ENCODE assay signal across 12 cellular contexts in genomic region chr16:26795184-26795583, GRCh38.
DNase-seq lines count a peak whose midpoint lies in the region; ATAC-seq and TF ChIP-seq lines count a peak whose summit lies in the region.
"Had no signal": no experiment of that assay in that cellular context is flagged by ENCODE, and none has a peak within 500 bp of the region (broad histone marks: within the 10 kb centered on the region; RNA-seq: fewer than 3 reads in every experiment).

No MANE protein-coding gene starts in this region.

- no peak overlapping the region for H3K27ac Mint-ChIP-seq in GM23338
- no peak overlapping the region for H3K27ac Mint-ChIP-seq in activated CD8-positive, alpha-beta T cell treated with anti-CD3 and anti-CD28 coated beads for 36 hours
- H3K27ac Mint-ChIP-seq: memory B cell had no signal

- H3K36me3 ChIP-seq in GM23338 (ENCODE audit: insufficient read depth) (no peaks in the 10 kb centered on the region), PC-9 (ENCODE audit: low read depth) (no peaks in the 10 kb centered on the region), BE2C (no peaks in the 10 kb centered on the region)

- H3K9me3 Mint-ChIP-seq in GM23338, result peaks cover 83% of the 10 kb centered on the region
- no peaks in the 10 kb centered on the region for H3K9me3 Mint-ChIP-seq in activated CD8-positive, alpha-beta T cell treated with anti-CD3 and anti-CD28 coated beads for 36 hours

- POLR2A ChIA-PET in activated CD8-positive, alpha-beta T cell treated with anti-CD3 and anti-CD28 coated beads for 36 hours (lab: Charles Lee), result interaction anchor here (0.6 kb wide), 1 partner anchor 96 kb away, joined by 3 read pairs; no protein-coding TSS in a partner anchor
- POLR2A ChIA-PET in PC-9 (lab: Charles Lee; ENCODE audit: unreplicated experiment), result no interaction called here

- no peaks in the 10 kb centered on the region for H3K9me2 ChIP-seq in GM23338 (ENCODE audit: insufficient read depth)
- H3K9me2 ChIP-seq in PC-9 (ENCODE audit: insufficient read depth), result no peaks in the 10 kb centered on the region

- DNase-seq in COLO668 (lab: John Stamatoyannopoulos, UW; ENCODE audit: unreplicated experiment), result peak; percentile 3
- DNase-seq in GM23338 (ENCODE audit: low spot score), result peak; percentile 29
- peak; percentile 54 for DNase-seq in activated CD8-positive, alpha-beta T cell treated with anti-CD3 and anti-CD28 coated beads for 36 hours
- peak; percentile 12 for DNase-seq in kidney tubule cell (ENCODE audit: low spot score)
- no peak for DNase-seq in NCI-H128 (lab: John Stamatoyannopoulos, UW; ENCODE audit: unreplicated experiment)
- DNase-seq in PC-9, result no peak
- DNase-seq in BE2C, result no peak
- DNase-seq: DMS 273 treated with DMSO at 0.1 percent for 48 hours, IMR-90 had no signal

- H4K20me1 ChIP-seq in GM23338 (replicated peaks; ENCODE audit: insufficient read depth) (no peaks in the 10 kb centered on the region), PC-9 (ENCODE audit: insufficient read depth) (no peaks in the 10 kb centered on the region)

- H2AFZ ChIP-seq in GM23338, result no peak overlapping the region
- no peak overlapping the region for H2AFZ ChIP-seq in PC-9

- H3K27ac ChIP-seq in GM23338 (ENCODE audit: low read depth) (no peak overlapping the region), PC-9 (no peak overlapping the region)
- H3K27ac ChIP-seq: skin epidermis had no signal

- intact Hi-C loops in activated CD8-positive, alpha-beta T cell treated with anti-CD3 and anti-CD28 coated beads for 36 hours (cut with micrococcal nuclease), result no loop called here
- intact Hi-C loops in PC-9 (cut with micrococcal nuclease; ENCODE audit: unreplicated experiment), result no loop called here

- H3K4me1 Mint-ChIP-seq in GM23338, result no peaks in the 10 kb centered on the region
- H3K4me1 Mint-ChIP-seq in activated CD8-positive, alpha-beta T cell treated with anti-CD3 and anti-CD28 coated beads for 36 hours (ENCODE audit: low read depth), result no peaks in the 10 kb centered on the region
- H3K4me1 Mint-ChIP-seq: memory B cell had no signal

- peak; percentile 48; the same call in 1 of the 3 replicates for ATAC-seq in GM23338
- ATAC-seq in activated CD8-positive, alpha-beta T cell treated with anti-CD3 and anti-CD28 coated beads for 36 hours, result peak; percentile 69
- ATAC-seq: Panc1 had no signal

- no TSS peak for BruUV-seq in PC-9 (replicated peaks; lab: Mats Ljungman, UMichigan)

- H3K27me3 Mint-ChIP-seq in GM23338 (ENCODE audit: insufficient read depth, low read depth, poor library complexity), result peaks cover 14% of the 10 kb centered on the region
- H3K27me3 Mint-ChIP-seq in activated CD8-positive, alpha-beta T cell treated with anti-CD3 and anti-CD28 coated beads for 36 hours, result peaks cover 27% of the 10 kb centered on the region

- H3K9me3 ChIP-seq in PC-9 (ENCODE audit: insufficient read depth, low read depth) (no peaks in the 10 kb centered on the region), BE2C (no peaks in the 10 kb centered on the region)

- TF ChIP-seq CTCF in GM23338 (conservative IDR thresholded peaks at IDR 0.05; ENCODE audit: low read depth in 2 of 2), result peak; percentile 35 to 42
- TF ChIP-seq CTCF in activated CD8-positive, alpha-beta T cell treated with anti-CD3 and anti-CD28 coated beads for 36 hours (IDR thresholded peaks at IDR 0.05), result peak; percentile 58
- TF ChIP-seq CTCF in PC-9 (conservative IDR thresholded peaks at IDR 0.05), result no peak
- TF ChIP-seq CTCF in BE2C (IDR thresholded peaks at IDR 0.05; ENCODE audit: low read depth, low read length), result no peak

- no peaks in the 10 kb centered on the region for H3K4me1 ChIP-seq in GM23338 (ENCODE audit: insufficient read depth)
- H3K4me1 ChIP-seq in PC-9 (replicated peaks; ENCODE audit: insufficient read depth), result no peaks in the 10 kb centered on the region
- no peaks in the 10 kb centered on the region for H3K4me1 ChIP-seq in BE2C

- H3K27me3 ChIP-seq in GM23338 (ENCODE audit: insufficient read depth) (no peaks in the 10 kb centered on the region), PC-9 (ENCODE audit: insufficient read depth, low read depth) (peaks cover 30% of the 10 kb centered on the region), BE2C (no peaks in the 10 kb centered on the region)

- no peak overlapping the region for H3K4me3 ChIP-seq in GM23338
- no peak overlapping the region for H3K4me3 ChIP-seq in PC-9
- no peak overlapping the region for H3K4me3 ChIP-seq in BE2C (ENCODE audit: low read depth, low read length)
- H3K4me3 ChIP-seq: skin epidermis had no signal

- H3K36me3 Mint-ChIP-seq in GM23338 (ENCODE audit: low read depth), result peaks cover 14% of the 10 kb centered on the region
- no peaks in the 10 kb centered on the region for H3K36me3 Mint-ChIP-seq in activated CD8-positive, alpha-beta T cell treated with anti-CD3 and anti-CD28 coated beads for 36 hours (ENCODE audit: low read depth)
- H3K36me3 Mint-ChIP-seq: memory B cell had no signal

- H3K4me2 ChIP-seq in GM23338 (no peak overlapping the region), PC-9 (no peak overlapping the region)

- CTCF ChIA-PET in activated CD8-positive, alpha-beta T cell treated with anti-CD3 and anti-CD28 coated beads for 36 hours (lab: Charles Lee), result interaction anchor here (0.9 to 1.5 kb wide), 4 partner anchors 149 to 341 kb away, joined by 3 read pairs; no protein-coding TSS in a partner anchor
- CTCF ChIA-PET in PC-9 (lab: Charles Lee), result no interaction called here

- H3K79me2 ChIP-seq in GM23338 (replicated peaks; ENCODE audit: insufficient read depth) (no peaks in the 10 kb centered on the region), PC-9 (ENCODE audit: low read depth) (no peaks in the 10 kb centered on the region)

- H3F3A ChIP-seq in GM23338 (replicated peaks; ENCODE audit: low read depth) (no peaks in the 10 kb centered on the region), PC-9 (ENCODE audit: insufficient read depth, low read depth) (no peaks in the 10 kb centered on the region)

- no peak overlapping the region for H3K4me3 Mint-ChIP-seq in GM23338
- no peak overlapping the region for H3K4me3 Mint-ChIP-seq in activated CD8-positive, alpha-beta T cell treated with anti-CD3 and anti-CD28 coated beads for 36 hours
- H3K4me3 Mint-ChIP-seq: memory B cell had no signal

TF ChIP-seq in GM23338, 12 proteins besides CTCF, POLR2A, EP300 and RAD21 (continues in another document):
- TF ChIP-seq JUNB (IDR thresholded peaks at IDR 0.05; ENCODE audit: unreplicated experiment) (no peak), ZNF462 (CRISPR knock-in tag; IDR thresholded peaks at IDR 0.05) (no peak), POLR2AphosphoS5 (IDR thresholded peaks at IDR 0.05; ENCODE audit: low read depth) (no peak), EZH2phosphoT487 (IDR thresholded peaks at IDR 0.05; ENCODE audit: unreplicated experiment) (no peak), ZNF114 (CRISPR knock-in tag; IDR thresholded peaks at IDR 0.05) (no peak)

Comparison
In these comparisons a context has a peak if more than half of its experiments do, and no peak if none do; other contexts are left out.
1. DNase-seq: peak in COLO668 (single experiment), GM23338 (single experiment), activated CD8-positive, alpha-beta T cell treated with anti-CD3 and anti-CD28 coated beads for 36 hours (single experiment) and kidney tubule cell (single experiment); none in NCI-H128 (single experiment), PC-9 (0 of 2) and BE2C (single experiment).
2. CTCF ChIP-seq: peak in GM23338 (2 of 2) and activated CD8-positive, alpha-beta T cell treated with anti-CD3 and anti-CD28 coated beads for 36 hours (single experiment); none in PC-9 (single experiment) and BE2C (single experiment).